In the genomic region with DNA sequence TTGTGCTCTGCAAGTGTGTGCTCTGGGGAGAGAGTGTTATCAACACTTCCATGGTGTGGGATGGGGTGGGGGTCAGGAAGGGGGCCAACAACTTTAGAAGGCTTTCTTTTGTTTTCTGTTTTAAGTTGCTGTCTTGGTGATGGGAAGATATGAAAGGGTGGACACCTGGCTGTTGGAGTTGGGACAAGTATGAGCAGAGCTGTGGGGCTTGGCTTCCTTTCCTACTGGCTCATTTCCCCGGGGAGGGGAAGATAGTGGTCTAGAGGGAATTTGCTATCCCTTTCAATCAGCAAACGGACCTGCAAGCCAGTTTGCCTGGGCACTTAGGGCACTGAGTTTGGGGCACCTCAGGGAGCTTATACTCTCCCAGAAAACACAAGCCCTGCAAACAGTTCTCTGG, we compare ENCODE assay signal across 1 cellular context.
TF ChIP-seq lines count a peak whose summit lies in the region.

No MANE protein-coding gene starts in this region.

TF ChIP-seq in SK-N-SH, 30 proteins besides CTCF, POLR2A, EP300 and RAD21 (continued from another document):
- no peak for TF ChIP-seq FOXJ3 (CRISPR knock-in tag; IDR thresholded peaks at IDR 0.05)
- no peak for TF ChIP-seq SIN3A (IDR thresholded peaks at IDR 0.05; ENCODE audit: borderline replicate concordance, low read depth, low read length)
- no peak for TF ChIP-seq POLR2AphosphoS5 (IDR thresholded peaks at IDR 0.05; ENCODE audit: low read depth, low read length)
- TF ChIP-seq FOXM1 (IDR thresholded peaks at IDR 0.05; ENCODE audit: low read depth), result no peak
- no peak for TF ChIP-seq YY1 (IDR thresholded peaks at IDR 0.05; ENCODE audit: low read depth)
- TF ChIP-seq, protein P1, sequence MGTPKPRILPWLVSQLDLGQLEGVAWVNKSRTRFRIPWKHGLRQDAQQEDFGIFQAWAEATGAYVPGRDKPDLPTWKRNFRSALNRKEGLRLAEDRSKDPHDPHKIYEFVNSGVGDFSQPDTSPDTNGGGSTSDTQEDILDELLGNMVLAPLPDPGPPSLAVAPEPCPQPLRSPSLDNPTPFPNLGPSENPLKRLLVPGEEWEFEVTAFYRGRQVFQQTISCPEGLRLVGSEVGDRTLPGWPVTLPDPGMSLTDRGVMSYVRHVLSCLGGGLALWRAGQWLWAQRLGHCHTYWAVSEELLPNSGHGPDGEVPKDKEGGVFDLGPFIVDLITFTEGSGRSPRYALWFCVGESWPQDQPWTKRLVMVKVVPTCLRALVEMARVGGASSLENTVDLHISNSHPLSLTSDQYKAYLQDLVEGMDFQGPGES (IDR thresholded peaks at IDR 0.05; ENCODE audit: low read depth, low read length), result no peak
- TF ChIP-seq, protein P2, sequence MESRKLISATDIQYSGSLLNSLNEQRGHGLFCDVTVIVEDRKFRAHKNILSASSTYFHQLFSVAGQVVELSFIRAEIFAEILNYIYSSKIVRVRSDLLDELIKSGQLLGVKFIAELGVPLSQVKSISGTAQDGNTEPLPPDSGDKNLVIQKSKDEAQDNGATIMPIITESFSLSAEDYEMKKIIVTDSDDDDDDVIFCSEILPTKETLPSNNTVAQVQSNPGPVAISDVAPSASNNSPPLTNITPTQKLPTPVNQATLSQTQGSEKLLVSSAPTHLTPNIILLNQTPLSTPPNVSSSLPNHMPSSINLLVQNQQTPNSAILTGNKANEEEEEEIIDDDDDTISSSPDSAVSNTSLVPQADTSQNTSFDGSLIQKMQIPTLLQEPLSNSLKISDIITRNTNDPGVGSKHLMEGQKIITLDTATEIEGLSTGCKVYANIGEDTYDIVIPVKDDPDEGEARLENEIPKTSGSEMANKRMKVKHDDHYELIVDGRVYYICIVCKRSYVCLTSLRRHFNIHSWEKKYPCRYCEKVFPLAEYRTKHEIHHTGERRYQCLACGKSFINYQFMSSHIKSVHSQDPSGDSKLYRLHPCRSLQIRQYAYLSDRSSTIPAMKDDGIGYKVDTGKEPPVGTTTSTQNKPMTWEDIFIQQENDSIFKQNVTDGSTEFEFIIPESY (IDR thresholded peaks at IDR 0.05; ENCODE audit: borderline replicate concordance, low read depth), result no peak
